ENCODE assay signal across 8 cellular contexts in genomic region chr11:119728226-119728626, GRCh38. TPM values are rescaled to one million over a fixed set of nuclear protein-coding genes. Genes with fewer than 3 reads are reported as not detected.
A peak's percentile ranks its signal among the peaks of the same experiment; 100 is the strongest.
DNase-seq lines count a peak whose midpoint lies in the region; ATAC-seq and TF ChIP-seq lines count a peak whose summit lies in the region.

No MANE protein-coding gene starts in this region.

- peaks cover 0 to 3% of the 10 kb centered on the region in 2 experiments for H3K9me3 ChIP-seq in CD4-positive, CD25-positive, alpha-beta regulatory T cell (ENCODE audit: control insufficient read depth in 2 of 2, low read length in 2 of 2)
- H3K9me3 ChIP-seq in testis = no peaks in the 10 kb centered on the region

- H3K4me1 ChIP-seq in CD4-positive, CD25-positive, alpha-beta regulatory T cell (ENCODE audit: control insufficient read depth, insufficient read depth, low read length, poor library complexity, severe bottlenecking) = peaks cover 22% of the 10 kb centered on the region
- peaks cover 21% of the 10 kb centered on the region for H3K4me1 ChIP-seq in testis

- peaks cover 53% of the 10 kb centered on the region for H3K27me3 Mint-ChIP-seq in CD4-positive, CD25-positive, alpha-beta regulatory T cell
- peaks cover 34% of the 10 kb centered on the region for H3K27me3 Mint-ChIP-seq in activated naive CD8-positive, alpha-beta T cell treated with anti-CD3 and anti-CD28 coated beads, Interleukin-2, amount 50 U/mL, for 24 hours

- TF ChIP-seq CTCF in HFF-Myc (IDR thresholded peaks at IDR 0.05; ENCODE audit: low read depth, low read length, missing control alignments) (no peak), testis (IDR thresholded peaks at IDR 0.05) (no peak)

- H3K4me3 ChIP-seq in CD4-positive, CD25-positive, alpha-beta regulatory T cell (ENCODE audit: low read depth, low read length) = peak overlapping the region; percentile 72
- H3K4me3 ChIP-seq in HFF-Myc (replicated peaks; ENCODE audit: low read depth, low read length) = peak overlapping the region; percentile 64
- H3K4me3 ChIP-seq in testis = peak overlapping the region; percentile 62 to 81

- H3K36me3 ChIP-seq in CD4-positive, CD25-positive, alpha-beta regulatory T cell (ENCODE audit: control insufficient read depth, insufficient read depth, low read length) = no peaks in the 10 kb centered on the region
- no peaks in the 10 kb centered on the region for H3K36me3 ChIP-seq in testis (ENCODE audit: low read depth, missing control alignments)

- H3K27ac Mint-ChIP-seq in CD4-positive, CD25-positive, alpha-beta regulatory T cell = peak overlapping the region; percentile 32 to 82 (median 72)
- no peak overlapping the region for H3K27ac Mint-ChIP-seq in activated naive CD8-positive, alpha-beta T cell treated with anti-CD3 and anti-CD28 coated beads, Interleukin-2, amount 50 U/mL, for 24 hours

- peaks cover 0 to 25% (median 10%) of the 10 kb centered on the region in 4 donors for H3K4me1 Mint-ChIP-seq in CD4-positive, CD25-positive, alpha-beta regulatory T cell
- peaks cover 18% of the 10 kb centered on the region for H3K4me1 Mint-ChIP-seq in activated naive CD8-positive, alpha-beta T cell treated with anti-CD3 and anti-CD28 coated beads, Interleukin-2, amount 50 U/mL, for 24 hours

- peaks cover 0 to 2% (median 0%) of the 10 kb centered on the region in 7 donors for H3K9me3 Mint-ChIP-seq in CD4-positive, CD25-positive, alpha-beta regulatory T cell
- H3K9me3 Mint-ChIP-seq in activated naive CD8-positive, alpha-beta T cell treated with anti-CD3 and anti-CD28 coated beads, Interleukin-2, amount 50 U/mL, for 24 hours = no peaks in the 10 kb centered on the region

- peak overlapping the region; percentile 93 to 96 (median 94) for H3K4me3 Mint-ChIP-seq in CD4-positive, CD25-positive, alpha-beta regulatory T cell
- H3K4me3 Mint-ChIP-seq in activated naive CD8-positive, alpha-beta T cell treated with anti-CD3 and anti-CD28 coated beads, Interleukin-2, amount 50 U/mL, for 24 hours = peak overlapping the region; percentile 79

- H3K27me3 ChIP-seq in CD4-positive, CD25-positive, alpha-beta regulatory T cell (ENCODE audit: control insufficient read depth, insufficient read depth, low read length) = peaks cover 21% of the 10 kb centered on the region
- H3K27me3 ChIP-seq in testis = no peaks in the 10 kb centered on the region

- intact Hi-C loops in left colon (cut with DNase I, micrococcal nuclease) = loop anchor here in 1 of 2 donors (5.0 kb wide), 1 partner anchor 61 kb away; no protein-coding TSS in a partner anchor
- intact Hi-C loops in testis (cut with DNase I; ENCODE audit: low total_unique reads) = loop anchor here (5.0 kb wide), 1 partner anchor 246 kb away; no protein-coding TSS in a partner anchor

- ATAC-seq in CD4-positive, CD25-positive, alpha-beta regulatory T cell (ENCODE audit: low read depth in 2 of 2) = no peak
- ATAC-seq in activated naive CD8-positive, alpha-beta T cell treated with anti-CD3 and anti-CD28 coated beads, Interleukin-2, amount 50 U/mL, for 24 hours = no peak
- ATAC-seq in left colon (peak; percentile 12), GM18498 (IDR thresholded peaks at IDR 0.05; ENCODE audit: unreplicated experiment) (no peak)

- WGBS in testis, 2 donors = 0 to 1% methylated on average over 7 to 30 of the region's 30 CpGs

- no peak for TF ChIP-seq POLR2A in testis (IDR thresholded peaks at IDR 0.05)

- no peak overlapping the region for H3K27ac ChIP-seq in CD4-positive, CD25-positive, alpha-beta regulatory T cell (ENCODE audit: insufficient read depth, low read length, poor library complexity, severe bottlenecking)
- H3K27ac ChIP-seq in testis = peak overlapping the region; percentile 59 to 86

- H3K36me3 Mint-ChIP-seq in CD4-positive, CD25-positive, alpha-beta regulatory T cell = no peaks in the 10 kb centered on the region
- H3K36me3 Mint-ChIP-seq in activated naive CD8-positive, alpha-beta T cell treated with anti-CD3 and anti-CD28 coated beads, Interleukin-2, amount 50 U/mL, for 24 hours (ENCODE audit: low read depth) = no peaks in the 10 kb centered on the region

- DNase-seq in CD4-positive, CD25-positive, alpha-beta regulatory T cell = peak in 1 of 3 donors; percentile 15
- DNase-seq in HFF-Myc (ENCODE audit: extremely low read depth, low read depth) (no peak), left colon (peak in 1 of 2 donors; percentile 38), testis (no peak), cerebellar cortex (ENCODE audit: low spot score) (no peak)
- no peak for DNase-seq in activated naive CD8-positive, alpha-beta T cell treated with anti-CD3 and anti-CD28 coated beads, Interleukin-2, amount 50 U/mL, for 24 hours
- no peak for DNase-seq in NK-92 treated with Interleukin-12 subunit alpha and Interleukin-12 subunit beta, amount 100 ng/mL, for 24 hours (lab: John Stamatoyannopoulos, UW)

RNA-seq across cellular contexts. Expression of gene NECTIN1, which starts 0.8 kb away (rescaled TPM):
- total RNA-seq in CD4-positive, CD25-positive, alpha-beta regulatory T cell = 2.3 TPM
- polyA plus RNA-seq in CD4-positive, CD25-positive, alpha-beta regulatory T cell = under 1 TPM in 1 of 4 donors, not detected in 3; 0.18 TPM
- total RNA-seq in left colon = 10 to 100 TPM; 43.9 to 44.1 TPM
- total RNA-seq in testis = 1 to 10 TPM; 5.2 TPM
- 5.4 TPM for polyA plus RNA-seq in testis (ENCODE audit: insufficient read depth, low read depth, low replicate concordance)

Comparison
In these comparisons a context has a peak if more than half of its experiments do, and no peak if none do; other contexts are left out.
1. RNA of gene NECTIN1, which starts 0.8 kb away (total RNA-seq): 43.9 to 44.1 TPM in left colon; 5.2 TPM in testis and 2.3 TPM in CD4-positive, CD25-positive, alpha-beta regulatory T cell (single experiment); every median in the first group is over 4 times any median in the second.
2. Peak in every context shown above with its lines, with median percentiles within 50 percentile points of each other: H3K4me3 ChIP-seq.